13 cellular contexts compared by ENCODE assay signal in genomic region chr19:56132316-56132822, GRCh38. TPM values are rescaled to one million over a fixed set of nuclear protein-coding genes. Genes with fewer than 3 reads are reported as not detected.
DNase-seq lines count a peak whose midpoint lies in the region; ATAC-seq, FAIRE-seq and TF ChIP-seq lines count a peak whose summit lies in the region.
"Had no signal": no experiment of that assay in that cellular context is flagged by ENCODE, and none has a peak within 500 bp of the region (broad histone marks: within the 10 kb centered on the region; RNA-seq: fewer than 3 reads in every experiment).

No MANE protein-coding gene starts in this region.

- TF ChIP-seq POLR2A in GM18505 (IDR thresholded peaks at IDR 0.05; ENCODE audit: borderline replicate concordance, extremely low read depth, insufficient read depth, insufficient read length) = no peak

- no peaks in the 10 kb centered on the region for H3K79me2 ChIP-seq in neural progenitor cell (ENCODE audit: low read depth)

- H3K27me3 ChIP-seq in neural progenitor cell (no peaks in the 10 kb centered on the region), upper lobe of right lung (no peaks in the 10 kb centered on the region)

- H3K36me3 Mint-ChIP-seq in activated naive CD4-positive, alpha-beta T cell treated with anti-CD3 and anti-CD28 coated beads for 36 hours (ENCODE audit: low read depth) = no peaks in the 10 kb centered on the region
- no peaks in the 10 kb centered on the region for H3K36me3 Mint-ChIP-seq in neural progenitor cell
- H3K36me3 Mint-ChIP-seq: activated naive CD8-positive, alpha-beta T cell; memory B cell had no signal

- H3K4me3 Mint-ChIP-seq in activated naive CD4-positive, alpha-beta T cell treated with anti-CD3 and anti-CD28 coated beads for 36 hours = no peak overlapping the region
- H3K4me3 Mint-ChIP-seq in neural progenitor cell = peak overlapping the region; percentile 37
- H3K4me3 Mint-ChIP-seq: activated naive CD8-positive, alpha-beta T cell; memory B cell had no signal

- H3K4me2 ChIP-seq in neural progenitor cell = peak overlapping the region; percentile 67

- CTCF ChIA-PET in activated naive CD4-positive, alpha-beta T cell treated with anti-CD3 and anti-CD28 coated beads for 36 hours (lab: Charles Lee) = no interaction called here

- H4K20me1 ChIP-seq in neural progenitor cell (ENCODE audit: low read depth) = no peaks in the 10 kb centered on the region

- FAIRE-seq in RCC 7860 (lab: Jason Lieb, UNC) = no peak

- no peaks in the 10 kb centered on the region for H3K9me3 ChIP-seq in neural progenitor cell (ENCODE audit: low read depth)
- H3K9me3 ChIP-seq in upper lobe of right lung = no peaks in the 10 kb centered on the region

- peaks cover 21% of the 10 kb centered on the region for H3K4me1 ChIP-seq in neural progenitor cell
- no peaks in the 10 kb centered on the region for H3K4me1 ChIP-seq in upper lobe of right lung

- H3K4me3 ChIP-seq in fibroblast of pulmonary artery (replicated peaks; ENCODE audit: low read depth, low read length) = no peak overlapping the region
- peak overlapping the region; percentile 12 for H3K4me3 ChIP-seq in neural progenitor cell
- peak overlapping the region; percentile 25 for H3K4me3 ChIP-seq in upper lobe of right lung

- peak overlapping the region; percentile 97 for H2AFZ ChIP-seq in neural progenitor cell (replicated peaks)

- no peaks in the 10 kb centered on the region for H3K9me3 Mint-ChIP-seq in activated naive CD4-positive, alpha-beta T cell treated with anti-CD3 and anti-CD28 coated beads for 36 hours
- no peaks in the 10 kb centered on the region for H3K9me3 Mint-ChIP-seq in neural progenitor cell
- H3K9me3 Mint-ChIP-seq: memory B cell had no signal

- peaks cover 42% of the 10 kb centered on the region for H3F3A ChIP-seq in neural progenitor cell (ENCODE audit: low read depth)

- no peak for DNase-seq in activated naive CD4-positive, alpha-beta T cell treated with anti-CD3 and anti-CD28 coated beads for 36 hours
- DNase-seq in activated naive CD4-positive, alpha-beta T cell treated with Interleukin-2 at 50 U/mL for 16 hours = no peak
- DNase-seq in fibroblast of pulmonary artery (ENCODE audit: low read depth) = peak; percentile 56
- peak; percentile 91 for DNase-seq in neural progenitor cell (ENCODE audit: low spot score)
- DNase-seq in upper lobe of right lung = no peak
- DNase-seq in activated CD4-positive, CD25-positive, alpha-beta regulatory T cell (lab: John Stamatoyannopoulos, UW) = no peak
- DNase-seq in RCC 7860 (ENCODE audit: low spot score) = no peak
- DNase-seq: NCI-H146, PC-3 had no signal

- H3K36me3 ChIP-seq in neural progenitor cell (no peaks in the 10 kb centered on the region), upper lobe of right lung (no peaks in the 10 kb centered on the region)

- no peaks in the 10 kb centered on the region for H3K4me1 Mint-ChIP-seq in activated naive CD4-positive, alpha-beta T cell treated with anti-CD3 and anti-CD28 coated beads for 36 hours (ENCODE audit: low read depth)
- H3K4me1 Mint-ChIP-seq in neural progenitor cell = peaks cover 22% of the 10 kb centered on the region

- no peak for TF ChIP-seq CTCF in fibroblast of pulmonary artery (IDR thresholded peaks at IDR 0.05; ENCODE audit: low read length, missing control alignments)
- TF ChIP-seq CTCF in neural progenitor cell (IDR thresholded peaks at IDR 0.05) = no peak
- no peak for TF ChIP-seq CTCF in upper lobe of right lung (IDR thresholded peaks at IDR 0.05)

- H3K27me3 Mint-ChIP-seq in activated naive CD4-positive, alpha-beta T cell treated with anti-CD3 and anti-CD28 coated beads for 36 hours (ENCODE audit: low read depth) = no peaks in the 10 kb centered on the region
- H3K27me3 Mint-ChIP-seq in neural progenitor cell (ENCODE audit: insufficient read depth, low read depth) = peaks cover 3% of the 10 kb centered on the region
- H3K27me3 Mint-ChIP-seq: activated naive CD8-positive, alpha-beta T cell; memory B cell had no signal

- H3K27ac ChIP-seq in neural progenitor cell (peak overlapping the region; percentile 98), upper lobe of right lung (peak overlapping the region; percentile 73)

- intact Hi-C loops in activated naive CD4-positive, alpha-beta T cell treated with anti-CD3 and anti-CD28 coated beads for 36 hours (cut with micrococcal nuclease) = no loop called here
- intact Hi-C loops in upper lobe of right lung (cut with DNase I) = no loop called here

- H3K9ac ChIP-seq in neural progenitor cell = peak overlapping the region; percentile 14

- H3K27ac Mint-ChIP-seq in activated naive CD4-positive, alpha-beta T cell treated with anti-CD3 and anti-CD28 coated beads for 36 hours = peak overlapping the region; percentile 4
- H3K27ac Mint-ChIP-seq in neural progenitor cell = peak overlapping the region; percentile 94
- H3K27ac Mint-ChIP-seq: activated naive CD8-positive, alpha-beta T cell; memory B cell had no signal

- ATAC-seq in upper lobe of right lung (peak; percentile 85), GM18505 (IDR thresholded peaks at IDR 0.05; ENCODE audit: unreplicated experiment) (no peak)
- ATAC-seq: PC-3 had no signal

RNA-seq across cellular contexts. Expression of gene ZNF444, which starts 8.7 kb away (rescaled TPM):
- 10 to 100 TPM; 17.8 to 21.4 TPM for total RNA-seq in activated naive CD4-positive, alpha-beta T cell treated with anti-CD3 and anti-CD28 coated beads for 36 hours
- total RNA-seq in neural progenitor cell (ENCODE audit: low replicate concordance) (7.0 and 51.8 TPM in 2 replicates), upper lobe of right lung (37.3 TPM)

RNA-seq across cellular contexts. Expression of gene ZNF787, which starts 11.3 kb away (rescaled TPM):
- 10 to 100 TPM; 24.2 to 26.1 TPM for total RNA-seq in activated naive CD4-positive, alpha-beta T cell treated with anti-CD3 and anti-CD28 coated beads for 36 hours
- total RNA-seq in neural progenitor cell (ENCODE audit: low replicate concordance) (2.2 and 30.0 TPM in 2 replicates), upper lobe of right lung (40.7 TPM)

RNA-seq across cellular contexts. Expression of gene GALP, which starts 43.4 kb away (rescaled TPM):
- not detected for total RNA-seq in activated naive CD4-positive, alpha-beta T cell treated with anti-CD3 and anti-CD28 coated beads for 36 hours
- total RNA-seq in neural progenitor cell (ENCODE audit: low replicate concordance) (0.71 and 1.8 TPM in 2 replicates), upper lobe of right lung (not detected)
- total RNA-seq: A172, PC-3 had no signal

Comparison
In these comparisons a context has a peak if more than half of its experiments do, and no peak if none do; other contexts are left out.
1. DNase-seq: peak in fibroblast of pulmonary artery (single experiment) and neural progenitor cell (single experiment); none in activated naive CD4-positive, alpha-beta T cell treated with anti-CD3 and anti-CD28 coated beads for 36 hours (single experiment), activated naive CD4-positive, alpha-beta T cell treated with Interleukin-2 at 50 U/mL for 16 hours (single experiment), upper lobe of right lung (single experiment), activated CD4-positive, CD25-positive, alpha-beta regulatory T cell (0 of 4) and RCC 7860 (single experiment).